ENCODE assay signal across 14 cellular contexts in genomic region chrX:29903365-29903764, GRCh38.
DNase-seq lines count a peak whose midpoint lies in the region; TF ChIP-seq lines count a peak whose summit lies in the region.
"Had no signal": no experiment of that assay in that cellular context is flagged by ENCODE, and none has a peak within 500 bp of the region (broad histone marks: within the 10 kb centered on the region; RNA-seq: fewer than 3 reads in every experiment).

No MANE protein-coding gene starts in this region.

- H3K4me2 ChIP-seq in PC-9 (no peak overlapping the region), osteoblast (ENCODE audit: insufficient read depth, low read length) (no peak overlapping the region)

- no TSS peak for BruUV-seq in PC-9 (replicated peaks; lab: Mats Ljungman, UMichigan)

- TF ChIP-seq CTCF in GM12873 (IDR thresholded peaks at IDR 0.05; ENCODE audit: insufficient read depth, low read depth, low read length, missing control alignments) (peak; percentile 36), PC-9 (conservative IDR thresholded peaks at IDR 0.05) (peak; percentile 42; the same call in 1 of the 2 replicates), epithelial cell of proximal tubule (conservative IDR thresholded peaks at IDR 0.05; ENCODE audit: low read depth, low read length) (peak; percentile 40), osteoblast (IDR thresholded peaks at IDR 0.05; ENCODE audit: extremely low read depth, low read depth, low read length) (peak; percentile 31), WERI-Rb-1 (IDR thresholded peaks at IDR 0.05; ENCODE audit: low read depth, low read length) (no peak), tibial artery (IDR thresholded peaks at IDR 0.05) (no peak)

- no peaks in the 10 kb centered on the region for H3K9me3 ChIP-seq in PC-9 (ENCODE audit: insufficient read depth, low read depth)
- H3K9me3 ChIP-seq in osteoblast (ENCODE audit: low read depth, low read length), result peaks cover 2% of the 10 kb centered on the region
- H3K9me3 ChIP-seq in WERI-Rb-1 (ENCODE audit: severe bottlenecking), result no peaks in the 10 kb centered on the region
- no peaks in the 10 kb centered on the region for H3K9me3 ChIP-seq in tibial artery
- H3K9me3 ChIP-seq: gastroesophageal sphincter had no signal

- intact Hi-C loops in PC-9 (cut with micrococcal nuclease; ENCODE audit: unreplicated experiment), result loop anchor here (5.0 kb wide), 1 partner anchor 1626 kb away; no protein-coding TSS in a partner anchor
- intact Hi-C loops in tibial artery (cut with DNase I; ENCODE audit: low total_unique reads), result no loop called here

- H3K4me3 ChIP-seq in PC-9 (no peak overlapping the region), epithelial cell of proximal tubule (ENCODE audit: low read depth, low read length) (no peak overlapping the region), osteoblast (ENCODE audit: insufficient read depth, low read length) (no peak overlapping the region), WERI-Rb-1 (ENCODE audit: low read depth, low read length) (no peak overlapping the region), tibial artery (no peak overlapping the region)
- H3K4me3 ChIP-seq: gastroesophageal sphincter had no signal

- H3F3A ChIP-seq in PC-9 (ENCODE audit: insufficient read depth, low read depth), result no peaks in the 10 kb centered on the region

- H3K79me2 ChIP-seq in PC-9 (ENCODE audit: low read depth), result no peaks in the 10 kb centered on the region
- no peaks in the 10 kb centered on the region for H3K79me2 ChIP-seq in osteoblast (ENCODE audit: insufficient read depth, low read length)

- POLR2A ChIA-PET in PC-9 (lab: Charles Lee; ENCODE audit: unreplicated experiment), result no interaction called here

- no peaks in the 10 kb centered on the region for H3K4me1 ChIP-seq in PC-9 (replicated peaks; ENCODE audit: insufficient read depth)
- no peaks in the 10 kb centered on the region for H3K4me1 ChIP-seq in osteoblast (ENCODE audit: insufficient read depth, low read length)
- H3K4me1 ChIP-seq in tibial artery, result no peaks in the 10 kb centered on the region
- H3K4me1 ChIP-seq: gastroesophageal sphincter had no signal

- H3K36me3 ChIP-seq in PC-9 (ENCODE audit: low read depth) (no peaks in the 10 kb centered on the region), osteoblast (ENCODE audit: insufficient read depth, low read length) (no peaks in the 10 kb centered on the region), WERI-Rb-1 (no peaks in the 10 kb centered on the region), tibial artery (no peaks in the 10 kb centered on the region)
- H3K36me3 ChIP-seq: gastroesophageal sphincter had no signal

- H3K9me2 ChIP-seq in PC-9 (ENCODE audit: insufficient read depth), result no peaks in the 10 kb centered on the region

- DNase-seq in PC-9 (no peak), epithelial cell of proximal tubule (ENCODE audit: low read depth) (no peak), osteoblast (ENCODE audit: insufficient read length, low spot score, missing footprints) (no peak), NCI-H128 (lab: John Stamatoyannopoulos, UW; ENCODE audit: unreplicated experiment) (no peak), WERI-Rb-1 (no peak), Ammon's horn (ENCODE audit: low spot score) (no peak), tibial artery (no peak)
- DNase-seq: aorta, DND-41, MM.1S, NCI-H524 treated with DMSO at 0.1 percent for 48 hours, T-helper 17 cell had no signal

- H4K20me1 ChIP-seq in PC-9 (ENCODE audit: insufficient read depth) (no peaks in the 10 kb centered on the region), osteoblast (ENCODE audit: insufficient read depth, low read length) (no peaks in the 10 kb centered on the region)

- H3K27me3 ChIP-seq in PC-9 (ENCODE audit: insufficient read depth, low read depth) (no peaks in the 10 kb centered on the region), osteoblast (ENCODE audit: insufficient read depth, low read length) (no peaks in the 10 kb centered on the region), WERI-Rb-1 (ENCODE audit: insufficient read depth, low read depth, severe bottlenecking) (no peaks in the 10 kb centered on the region), tibial artery (no peaks in the 10 kb centered on the region)
- H3K27me3 ChIP-seq: gastroesophageal sphincter had no signal

- H2AFZ ChIP-seq in PC-9 (no peak overlapping the region), osteoblast (ENCODE audit: low read length) (no peak overlapping the region)

- CTCF ChIA-PET in PC-9 (lab: Charles Lee), result interaction anchor here (0.7 to 0.9 kb wide), 2 partner anchors 16 to 293 kb away, joined by 3 to 4 read pairs; no protein-coding TSS in a partner anchor

- H3K27ac ChIP-seq in PC-9 (no peak overlapping the region), osteoblast (ENCODE audit: low read depth, low read length) (no peak overlapping the region), WERI-Rb-1 (no peak overlapping the region), tibial artery (no peak overlapping the region)
- H3K27ac ChIP-seq: gastroesophageal sphincter had no signal

Comparison
In these comparisons a context has a peak if more than half of its experiments do, and no peak if none do; other contexts are left out.
1. CTCF ChIP-seq: peak in GM12873 (single experiment), PC-9 (single experiment), epithelial cell of proximal tubule (single experiment) and osteoblast (single experiment); none in WERI-Rb-1 (single experiment) and tibial artery (0 of 2).